ENCODE assay signal across 24 cellular contexts in genomic region chr6:41605649-41606048, GRCh38. TPM values are rescaled to one million over a fixed set of nuclear protein-coding genes. Genes with fewer than 3 reads are reported as not detected.
"Had no signal": no experiment of that assay in that cellular context is flagged by ENCODE, and none has a peak within 500 bp of the region (broad histone marks: within the 10 kb centered on the region; RNA-seq: fewer than 3 reads in every experiment).

No MANE protein-coding gene starts in this region.

- H3K9me3 Mint-ChIP-seq: activated naive CD4-positive, alpha-beta T cell treated with anti-CD3 and anti-CD28 coated beads, Interleukin-2, amount 10 ng/mL, durations not matched to agents 7 days and 5 days; natural killer cell treated with Interleukin-12 subunit alpha and Interleukin-12 subunit beta and Interleukin-15 and Interleukin-18, amount 100 ng/mL, for 72 hours; stimulated activated effector memory CD8-positive, alpha-beta T cell treated with anti-CD3 and anti-CD28 coated beads, Interleukin-12 subunit alpha, Interleukin-12 subunit beta, amount 100 ng/mL, for 72 hours; stimulated activated naive CD8-positive, alpha-beta T cell treated with anti-CD3 and anti-CD28 coated beads, Interleukin-15, amount 100 ng/mL, for 72 hours; T-helper 1 cell treated with Interleukin-12 subunit alpha and Interleukin-12 subunit beta and Interleukin-4 antibody, amounts not matched to agents 30 μg/mL and 1 μg/mL, for 36 hours had no signal

- H3K4me3 Mint-ChIP-seq: activated naive CD4-positive, alpha-beta T cell treated with anti-CD3 and anti-CD28 coated beads, Interleukin-2, amount 10 ng/mL, durations not matched to agents 7 days and 5 days; natural killer cell treated with Interleukin-12 subunit alpha and Interleukin-12 subunit beta and Interleukin-15 and Interleukin-18, amount 100 ng/mL, for 72 hours; stimulated activated effector memory CD8-positive, alpha-beta T cell treated with anti-CD3 and anti-CD28 coated beads, Interleukin-12 subunit alpha, Interleukin-12 subunit beta, amount 100 ng/mL, for 72 hours; stimulated activated naive CD8-positive, alpha-beta T cell treated with anti-CD3 and anti-CD28 coated beads, Interleukin-15, amount 100 ng/mL, for 72 hours; T-helper 1 cell treated with Interleukin-12 subunit alpha and Interleukin-12 subunit beta and Interleukin-4 antibody, amounts not matched to agents 30 μg/mL and 1 μg/mL, for 36 hours had no signal

- H3K27ac Mint-ChIP-seq: activated naive CD4-positive, alpha-beta T cell treated with anti-CD3 and anti-CD28 coated beads, Interleukin-2, amount 10 ng/mL, durations not matched to agents 7 days and 5 days; stimulated activated effector memory CD8-positive, alpha-beta T cell treated with anti-CD3 and anti-CD28 coated beads, Interleukin-12 subunit alpha, Interleukin-12 subunit beta, amount 100 ng/mL, for 72 hours; T-helper 1 cell treated with Interleukin-12 subunit alpha and Interleukin-12 subunit beta and Interleukin-4 antibody, amounts not matched to agents 30 μg/mL and 1 μg/mL, for 36 hours had no signal

- H3K27me3 ChIP-seq: esophagus muscularis mucosa, gastroesophageal sphincter had no signal

- H3K36me3 ChIP-seq: esophagus muscularis mucosa, gastroesophageal sphincter had no signal

- H3K4me3 ChIP-seq: esophagus muscularis mucosa, gastroesophageal sphincter, tibial artery had no signal

- ATAC-seq: gastroesophageal sphincter; left ventricle myocardium superior; natural killer cell treated with Interleukin-12 subunit alpha and Interleukin-12 subunit beta and Interleukin-15 and Interleukin-18, amount 100 ng/mL, for 72 hours; sciatic nerve; stimulated activated effector memory CD8-positive, alpha-beta T cell treated with anti-CD3 and anti-CD28 coated beads, Interleukin-12 subunit alpha, Interleukin-12 subunit beta, amount 100 ng/mL, for 72 hours; stimulated activated naive CD8-positive, alpha-beta T cell treated with anti-CD3 and anti-CD28 coated beads, Interleukin-15, amount 100 ng/mL, for 72 hours had no signal

- FAIRE-seq: islet of Langerhans, small intestine had no signal

- H3K36me3 Mint-ChIP-seq: activated naive CD4-positive, alpha-beta T cell treated with anti-CD3 and anti-CD28 coated beads, Interleukin-2, amount 10 ng/mL, durations not matched to agents 7 days and 5 days; natural killer cell treated with Interleukin-12 subunit alpha and Interleukin-12 subunit beta and Interleukin-15 and Interleukin-18, amount 100 ng/mL, for 72 hours had no signal

- H3K27ac ChIP-seq: esophagus muscularis mucosa, gastroesophageal sphincter, tibial artery had no signal

- DNase-seq: activated CD4-positive, alpha-beta T cell treated with anti-CD3 and anti-CD28 coated beads for 4 hours; activated CD4-positive, alpha-beta T cell treated with anti-CD3 and anti-CD28 coated beads, Interleukin-2, amount 50 U/mL, for 48 hours; activated CD4-positive, CD25-positive, alpha-beta regulatory T cell; activated CD8-positive, alpha-beta memory T cell treated with anti-CD3 and anti-CD28 coated beads, Interleukin-2, amount 50 U/mL, for 48 hours; activated naive CD4-positive, alpha-beta T cell treated with anti-CD3 and anti-CD28 coated beads, Interleukin-2, amount 10 ng/mL, durations not matched to agents 7 days and 5 days; activated T-cell treated with anti-CD3 and anti-CD28 coated beads, Interleukin-2, amount 50 U/mL, for 48 hours; amygdala; cerebellar nuclear complex; effector CD4-positive, alpha-beta T cell; left ventricle myocardium superior; mammary epithelial cell; small intestine; stimulated activated CD4-positive, alpha-beta T cell treated with anti-CD3 and anti-CD28 coated beads, Interleukin-2, amount 100 ng/mL, for 24 hours; stimulated activated naive CD8-positive, alpha-beta T cell treated with anti-CD3 and anti-CD28 coated beads, Interleukin-15, amount 100 ng/mL, for 72 hours; T1000 had no signal

- H3K9me3 ChIP-seq: esophagus muscularis mucosa, gastroesophageal sphincter, tibial artery had no signal

RNA-seq across cellular contexts. Expression of gene MDFI, which starts 32.6 kb away (rescaled TPM):
- total RNA-seq: activated CD8-positive, alpha-beta memory T cell treated with anti-CD3 and anti-CD28 coated beads for 36 hours; natural killer cell treated with Interleukin-12 subunit alpha and Interleukin-12 subunit beta and Interleukin-15 and Interleukin-18, amount 100 ng/mL, for 72 hours had no signal
